ENCODE assay signal across 2 cellular contexts in the genomic region with DNA sequence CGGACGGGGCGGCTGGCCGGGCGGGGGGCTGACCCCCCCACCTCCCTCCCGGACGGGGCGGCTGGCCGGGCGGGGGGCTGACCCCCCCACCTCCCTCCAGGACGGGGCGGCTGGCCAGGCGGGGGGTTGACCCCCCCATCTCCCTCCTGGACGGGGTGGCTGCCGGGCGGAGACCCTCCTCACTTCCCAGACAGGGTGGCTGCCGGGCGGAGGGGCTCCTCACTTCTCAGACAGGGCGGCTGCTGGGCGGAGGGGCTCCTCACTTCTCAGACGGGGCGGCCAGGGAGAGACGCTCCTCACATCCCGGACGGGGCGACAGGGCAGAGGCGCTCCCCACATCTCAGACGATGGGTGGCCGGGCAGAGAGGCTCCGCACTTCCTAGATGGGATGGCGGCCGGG. TPM values are rescaled to one million over a fixed set of nuclear protein-coding genes. Genes with fewer than 3 reads are reported as not detected.
"Had no signal": no experiment of that assay in that cellular context is flagged by ENCODE, and none has a peak within 500 bp of the region (broad histone marks: within the 10 kb centered on the region; RNA-seq: fewer than 3 reads in every experiment).

No MANE protein-coding gene starts in this region.

RNA-seq across cellular contexts. Expression of gene HYAL1, which starts 8.7 kb away (rescaled TPM):
- total RNA-seq: M059J, SJCRH30 had no signal
